Comparison of ENCODE assay signal across 20 cellular contexts in the genomic region with DNA sequence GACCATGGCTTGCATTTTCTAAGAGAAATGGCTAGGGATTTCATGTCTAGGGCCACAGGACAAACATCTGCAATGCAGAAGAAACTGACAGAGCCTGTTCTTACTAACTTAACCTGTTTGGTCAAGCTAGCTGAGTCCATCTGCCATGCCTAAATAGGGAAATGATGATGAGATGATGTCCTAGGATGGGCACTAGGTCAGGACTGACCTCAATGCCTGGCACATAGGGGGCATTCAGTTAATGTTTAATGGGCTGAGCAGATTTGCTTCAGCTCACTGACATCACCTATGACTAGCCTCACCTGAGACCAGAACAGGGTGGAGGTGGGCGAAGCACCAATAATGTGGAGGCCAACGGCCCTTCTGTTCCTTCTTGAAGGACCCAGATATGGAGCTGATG.
A peak's percentile ranks its signal among the peaks of the same experiment; 100 is the strongest.
DNase-seq lines count a peak whose midpoint lies in the region; ATAC-seq lines count a peak whose summit lies in the region.
"Had no signal": no experiment of that assay in that cellular context is flagged by ENCODE, and none has a peak within 500 bp of the region (broad histone marks: within the 10 kb centered on the region; RNA-seq: fewer than 3 reads in every experiment).

No MANE protein-coding gene starts in this region.

- intact Hi-C loops in activated naive CD4-positive, alpha-beta T cell treated with anti-CD3 and anti-CD28 coated beads for 36 hours (cut with micrococcal nuclease) = no loop called here
- intact Hi-C loops in activated CD4-positive, alpha-beta T cell treated with anti-CD3 and anti-CD28 coated beads for 36 hours (cut with DNase I, micrococcal nuclease) = no loop called here

- H3K4me3 Mint-ChIP-seq in activated naive CD4-positive, alpha-beta T cell treated with anti-CD3 and anti-CD28 coated beads for 36 hours = no peak overlapping the region
- no peak overlapping the region for H3K4me3 Mint-ChIP-seq in activated naive CD4-positive, alpha-beta T cell treated with anti-CD3 and anti-CD28 coated beads, Interleukin-2, amount 10 ng/mL, durations not matched to agents 7 days and 5 days
- peak overlapping the region; percentile 39 to 42 for H3K4me3 Mint-ChIP-seq in stimulated activated naive CD8-positive, alpha-beta T cell treated with anti-CD3 and anti-CD28 coated beads, Interleukin-15, amount 100 ng/mL, for 72 hours
- H3K4me3 Mint-ChIP-seq in activated CD4-positive, alpha-beta T cell treated with anti-CD3 and anti-CD28 coated beads for 36 hours = no peak overlapping the region
- H3K4me3 Mint-ChIP-seq: B cell, CD14-positive monocyte, GM23338, IgD-negative memory B cell had no signal

- peak; percentile 31 for ATAC-seq in esophagus mucosa
- ATAC-seq in stimulated activated naive CD8-positive, alpha-beta T cell treated with anti-CD3 and anti-CD28 coated beads, Interleukin-15, amount 100 ng/mL, for 72 hours = no peak
- ATAC-seq in activated CD4-positive, alpha-beta T cell treated with anti-CD3 and anti-CD28 coated beads for 36 hours = no peak
- ATAC-seq: GM23338, Right ventricle myocardium inferior had no signal

- H3K4me1 Mint-ChIP-seq in activated naive CD4-positive, alpha-beta T cell treated with anti-CD3 and anti-CD28 coated beads for 36 hours (ENCODE audit: low read depth) = peaks cover 34% of the 10 kb centered on the region
- H3K4me1 Mint-ChIP-seq in activated naive CD4-positive, alpha-beta T cell treated with anti-CD3 and anti-CD28 coated beads, Interleukin-2, amount 10 ng/mL, durations not matched to agents 7 days and 5 days = peaks cover 4% of the 10 kb centered on the region
- H3K4me1 Mint-ChIP-seq in stimulated activated naive CD8-positive, alpha-beta T cell treated with anti-CD3 and anti-CD28 coated beads, Interleukin-15, amount 100 ng/mL, for 72 hours = peaks cover 64% of the 10 kb centered on the region
- peaks cover 21% of the 10 kb centered on the region for H3K4me1 Mint-ChIP-seq in activated CD4-positive, alpha-beta T cell treated with anti-CD3 and anti-CD28 coated beads for 36 hours
- H3K4me1 Mint-ChIP-seq: B cell, IgD-negative memory B cell had no signal

- CTCF ChIA-PET in activated naive CD4-positive, alpha-beta T cell treated with anti-CD3 and anti-CD28 coated beads for 36 hours (lab: Charles Lee) = no interaction called here
- CTCF ChIA-PET in activated naive CD4-positive, alpha-beta T cell treated with anti-CD3 and anti-CD28 coated beads, Interleukin-2, amount 10 ng/mL, durations not matched to agents 7 days and 5 days (lab: Charles Lee) = no interaction called here
- CTCF ChIA-PET in activated CD4-positive, alpha-beta T cell treated with anti-CD3 and anti-CD28 coated beads for 36 hours (lab: Charles Lee) = interaction anchor here (0.6 kb wide), 1 partner anchor 252 kb away, joined by 3 read pairs; no protein-coding TSS in a partner anchor

- DNase-seq in activated naive CD4-positive, alpha-beta T cell treated with anti-CD3 and anti-CD28 coated beads for 36 hours = no peak
- no peak for DNase-seq in activated naive CD4-positive, alpha-beta T cell treated with anti-CD3 and anti-CD28 coated beads, Interleukin-2, amount 10 ng/mL, durations not matched to agents 7 days and 5 days
- DNase-seq in HT-29 (ENCODE audit: low spot score) (peak; percentile 67), DMS153 treated with DMSO at 0.1 percent for 48 hours (lab: John Stamatoyannopoulos, UW; ENCODE audit: unreplicated experiment) (no peak)
- no peak for DNase-seq in stimulated activated naive CD8-positive, alpha-beta T cell treated with anti-CD3 and anti-CD28 coated beads, Interleukin-15, amount 100 ng/mL, for 72 hours
- no peak for DNase-seq in activated CD4-positive, alpha-beta T cell treated with anti-CD3 and anti-CD28 coated beads for 36 hours
- DNase-seq: GF-D8, MV-4-11, NCI-H1105 treated with DMSO at 0.1 percent for 48 hours, NCI-H1694, NCI-H2081, NCI-H2171 treated with DMSO at 0.1 percent for 48 hours, NCI-H524 treated with DMSO at 0.1 percent for 48 hours, NCI-H82 had no signal

- POLR2A ChIA-PET in activated CD4-positive, alpha-beta T cell treated with anti-CD3 and anti-CD28 coated beads for 36 hours (lab: Charles Lee) = no interaction called here

- H3K27ac Mint-ChIP-seq in activated naive CD4-positive, alpha-beta T cell treated with anti-CD3 and anti-CD28 coated beads for 36 hours = peak overlapping the region; percentile 73
- H3K27ac Mint-ChIP-seq in activated naive CD4-positive, alpha-beta T cell treated with anti-CD3 and anti-CD28 coated beads, Interleukin-2, amount 10 ng/mL, durations not matched to agents 7 days and 5 days = no peak overlapping the region
- H3K27ac Mint-ChIP-seq in stimulated activated naive CD8-positive, alpha-beta T cell treated with anti-CD3 and anti-CD28 coated beads, Interleukin-15, amount 100 ng/mL, for 72 hours = peak overlapping the region in 1 of 2 donors; percentile 19
- H3K27ac Mint-ChIP-seq in activated CD4-positive, alpha-beta T cell treated with anti-CD3 and anti-CD28 coated beads for 36 hours = no peak overlapping the region
- H3K27ac Mint-ChIP-seq: B cell, GM23338, IgD-negative memory B cell had no signal

- H3K9me3 Mint-ChIP-seq in activated naive CD4-positive, alpha-beta T cell treated with anti-CD3 and anti-CD28 coated beads for 36 hours = no peaks in the 10 kb centered on the region
- H3K9me3 Mint-ChIP-seq in activated naive CD4-positive, alpha-beta T cell treated with anti-CD3 and anti-CD28 coated beads, Interleukin-2, amount 10 ng/mL, durations not matched to agents 7 days and 5 days = no peaks in the 10 kb centered on the region
- no peaks in the 10 kb centered on the region for H3K9me3 Mint-ChIP-seq in stimulated activated naive CD8-positive, alpha-beta T cell treated with anti-CD3 and anti-CD28 coated beads, Interleukin-15, amount 100 ng/mL, for 72 hours
- H3K9me3 Mint-ChIP-seq in activated CD4-positive, alpha-beta T cell treated with anti-CD3 and anti-CD28 coated beads for 36 hours (ENCODE audit: low read depth) = no peaks in the 10 kb centered on the region
- H3K9me3 Mint-ChIP-seq: GM23338 had no signal

- H3K27me3 Mint-ChIP-seq in activated naive CD4-positive, alpha-beta T cell treated with anti-CD3 and anti-CD28 coated beads for 36 hours (ENCODE audit: low read depth) = no peaks in the 10 kb centered on the region
- H3K27me3 Mint-ChIP-seq in activated naive CD4-positive, alpha-beta T cell treated with anti-CD3 and anti-CD28 coated beads, Interleukin-2, amount 10 ng/mL, durations not matched to agents 7 days and 5 days = no peaks in the 10 kb centered on the region
- no peaks in the 10 kb centered on the region for H3K27me3 Mint-ChIP-seq in stimulated activated naive CD8-positive, alpha-beta T cell treated with anti-CD3 and anti-CD28 coated beads, Interleukin-15, amount 100 ng/mL, for 72 hours
- H3K27me3 Mint-ChIP-seq in activated CD4-positive, alpha-beta T cell treated with anti-CD3 and anti-CD28 coated beads for 36 hours = no peaks in the 10 kb centered on the region
- H3K27me3 Mint-ChIP-seq: IgD-negative memory B cell had no signal

- no peaks in the 10 kb centered on the region for H3K36me3 Mint-ChIP-seq in activated naive CD4-positive, alpha-beta T cell treated with anti-CD3 and anti-CD28 coated beads for 36 hours (ENCODE audit: low read depth)
- H3K36me3 Mint-ChIP-seq in activated naive CD4-positive, alpha-beta T cell treated with anti-CD3 and anti-CD28 coated beads, Interleukin-2, amount 10 ng/mL, durations not matched to agents 7 days and 5 days = no peaks in the 10 kb centered on the region
- H3K36me3 Mint-ChIP-seq in activated CD4-positive, alpha-beta T cell treated with anti-CD3 and anti-CD28 coated beads for 36 hours (ENCODE audit: low read depth) = peaks cover 3% of the 10 kb centered on the region
- H3K36me3 Mint-ChIP-seq: CD14-positive monocyte, IgD-negative memory B cell had no signal

Comparison
In these comparisons a context has a peak if more than half of its experiments do, and no peak if none do; other contexts are left out.
1. H3K4me3 Mint-ChIP-seq: peak in stimulated activated naive CD8-positive, alpha-beta T cell treated with anti-CD3 and anti-CD28 coated beads, Interleukin-15, amount 100 ng/mL, for 72 hours (2 of 2); none in activated naive CD4-positive, alpha-beta T cell treated with anti-CD3 and anti-CD28 coated beads for 36 hours (single experiment), activated naive CD4-positive, alpha-beta T cell treated with anti-CD3 and anti-CD28 coated beads, Interleukin-2, amount 10 ng/mL, durations not matched to agents 7 days and 5 days (single experiment) and activated CD4-positive, alpha-beta T cell treated with anti-CD3 and anti-CD28 coated beads for 36 hours (single experiment).